In the genomic region with DNA sequence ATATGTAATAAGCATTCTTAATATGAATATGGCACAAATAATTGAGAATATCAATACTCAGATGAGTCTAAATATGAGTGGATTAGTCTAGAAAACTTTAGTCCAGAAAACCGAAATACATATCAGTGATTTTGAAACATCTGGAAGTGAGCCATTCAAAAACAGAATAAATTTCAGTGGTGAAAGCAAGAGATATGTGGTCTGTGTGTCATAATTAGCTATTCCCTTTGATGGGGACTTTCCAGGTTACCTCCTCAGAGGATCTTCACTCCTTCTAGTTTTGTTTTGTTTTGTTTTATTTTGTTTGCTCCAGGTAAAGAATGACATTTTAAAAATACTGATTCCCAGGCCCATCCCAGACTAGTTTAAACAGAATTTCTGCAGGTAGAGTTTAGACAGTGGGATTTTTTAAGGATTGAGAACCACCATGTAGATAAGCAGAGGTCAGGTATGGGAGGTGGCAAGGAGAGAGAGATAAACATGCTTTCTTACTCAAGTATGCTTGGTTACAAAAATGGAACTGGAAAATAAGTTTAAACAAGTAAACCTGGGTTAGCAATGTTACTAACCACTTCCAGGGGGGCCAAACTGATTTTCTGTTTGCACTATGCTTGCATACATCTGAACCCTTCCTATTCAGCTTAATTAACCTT, we compare ENCODE assay signal across 11 cellular contexts.
DNase-seq lines count a peak whose midpoint lies in the region; ATAC-seq, FAIRE-seq and TF ChIP-seq lines count a peak whose summit lies in the region.
"Had no signal": no experiment of that assay in that cellular context is flagged by ENCODE, and none has a peak within 500 bp of the region (broad histone marks: within the 10 kb centered on the region; RNA-seq: fewer than 3 reads in every experiment).

No MANE protein-coding gene starts in this region.

- H3K4me1 Mint-ChIP-seq in immature natural killer cell = no peaks in the 10 kb centered on the region

- H3K27me3 Mint-ChIP-seq in immature natural killer cell (ENCODE audit: low read depth in 3 of 3) = peaks cover 0 to 5% (median 2%) of the 10 kb centered on the region in 3 donors

- no peak for TF ChIP-seq CTCF in choroid plexus epithelial cell (conservative IDR thresholded peaks at IDR 0.05; ENCODE audit: low read depth, low read length)

- peak; percentile 83 for FAIRE-seq in GM18507 (lab: Jason Lieb, UNC)
- FAIRE-seq: H1 had no signal

- H3K9me3 Mint-ChIP-seq in immature natural killer cell = no peaks in the 10 kb centered on the region

- no peaks in the 10 kb centered on the region for H3K36me3 Mint-ChIP-seq in immature natural killer cell

- DNase-seq in GM18507 (ENCODE audit: extremely low spot score, insufficient read length, low read depth) (no peak), choroid plexus epithelial cell (ENCODE audit: low read depth) (peak; percentile 55), NCI-H446 treated with DMSO at 0.1 percent for 48 hours (lab: John Stamatoyannopoulos, UW) (no peak), immature natural killer cell (no peak), NCI-H2171 (lab: John Stamatoyannopoulos, UW) (no peak)
- no peak for DNase-seq in stimulated activated CD4-positive, alpha-beta T cell treated with anti-CD3 and anti-CD28 coated beads, Interleukin-12 subunit alpha, Interleukin-12 subunit beta, amount 100 ng/mL, for 4 hours
- DNase-seq: Caco-2, caudate nucleus had no signal

- ATAC-seq in GM21381 (IDR thresholded peaks at IDR 0.05; ENCODE audit: unreplicated experiment) = peak; percentile 68
- ATAC-seq in HG03066 (IDR thresholded peaks at IDR 0.05; ENCODE audit: low read depth, unreplicated experiment) = peak; percentile 59

- H3K4me3 ChIP-seq in choroid plexus epithelial cell (ENCODE audit: low read depth, low read length) = no peak overlapping the region

- no peak overlapping the region for H3K4me3 Mint-ChIP-seq in immature natural killer cell

- no peak overlapping the region for H3K27ac Mint-ChIP-seq in immature natural killer cell
